ENCODE assay signal across 8 cellular contexts in genomic region chr19:47607564-47608073, GRCh38. TPM values are rescaled to one million over a fixed set of nuclear protein-coding genes. Genes with fewer than 3 reads are reported as not detected.
DNase-seq lines count a peak whose midpoint lies in the region; ATAC-seq, FAIRE-seq and TF ChIP-seq lines count a peak whose summit lies in the region.

No MANE protein-coding gene starts in this region.

- BruUV-seq in HepG2 (replicated peaks; lab: Mats Ljungman, UMichigan): no TSS peak

- DNase-seq in T-helper 2 cell treated with Interferon-gamma antibody and Interleukin-4, amounts not matched to agents 5 μg/mL and 100 μg/mL, for 36 hours (ENCODE audit: low spot score): no peak
- DNase-seq in T-helper 2 cell: no peak
- no peak for DNase-seq in HepG2 (ENCODE audit: low spot score)
- DNase-seq in testis: no peak
- DNase-seq in NCI-H774 (lab: John Stamatoyannopoulos, UW): no peak
- no peak for DNase-seq in NCI-H1105 (lab: John Stamatoyannopoulos, UW)
- DNase-seq in D721Med (ENCODE audit: insufficient read length, low spot score): no peak

- peak overlapping the region; percentile 83 for H3K27ac Mint-ChIP-seq in T-helper 2 cell treated with Interferon-gamma antibody and Interleukin-4, amounts not matched to agents 5 μg/mL and 100 μg/mL, for 36 hours

- H3K4me2 ChIP-seq in HepG2 (ENCODE audit: low read depth, low read length): peak overlapping the region; percentile 70

- H4K20me1 ChIP-seq in HepG2 (ENCODE audit: insufficient read depth, low read length): peaks cover 5% of the 10 kb centered on the region; the same call in 1 of the 2 replicates

- H3K36me3 ChIP-seq in HepG2 (replicated peaks in 1 of 2; ENCODE audit: control insufficient read depth in 1 of 2, insufficient read depth in 2 of 2, low read length in 2 of 2): no peaks in the 10 kb centered on the region; a peak in 1 of 5 replicates
- no peaks in the 10 kb centered on the region for H3K36me3 ChIP-seq in testis (ENCODE audit: low read depth, missing control alignments)

- no peak for ATAC-seq in HepG2

- peak overlapping the region; percentile 91 for H3K9ac ChIP-seq in HepG2 (ENCODE audit: insufficient read depth, low read depth, low read length)

- WGBS in HepG2 (ENCODE audit: low lambda C conversion rate): 48% methylated on average over 21 of the region's 21 CpGs
- 25 to 32% methylated on average over 19 to 21 of the region's 21 CpGs for WGBS in testis, 2 donors

- TF ChIP-seq EP300 in HepG2 (IDR thresholded peaks at IDR 0.05; ENCODE audit: low read depth in 2 of 2, low read length in 2 of 2) (no peak), HepG2 (CRISPR knock-in tag; IDR thresholded peaks at IDR 0.05; ENCODE audit: borderline replicate concordance) (no peak)

- H3K4me1 ChIP-seq in HepG2 (ENCODE audit: insufficient read depth, low read length): peaks cover 24% of the 10 kb centered on the region
- peaks cover 13% of the 10 kb centered on the region for H3K4me1 ChIP-seq in testis

- no peak for TF ChIP-seq RAD21 in HepG2 (CRISPR knock-in tag; IDR thresholded peaks at IDR 0.05)

- TF ChIP-seq POLR2A in HepG2 (IDR thresholded peaks at IDR 0.05; ENCODE audit: insufficient read depth in 1 of 2, low read depth in 2 of 2, low read length in 2 of 2) (no peak), testis (IDR thresholded peaks at IDR 0.05) (no peak)

- POLR2A ChIA-PET in HepG2 (lab: Yijun Ruan, JAX): interaction anchor here (0.8 to 1.6 kb wide), 2 partner anchors 41 to 273 kb away, joined by 3 to 7 read pairs; no protein-coding TSS in a partner anchor

- H3K27me3 ChIP-seq in HepG2 (ENCODE audit: control insufficient read depth in 1 of 2, insufficient read depth in 2 of 2, low read length in 2 of 2) (no peaks in the 10 kb centered on the region; a peak in 2 of 5 replicates), testis (no peaks in the 10 kb centered on the region)

- in situ Hi-C loops in HepG2 (cut with HindIII; ENCODE audit: extremely low pct_ligation_motif_present, low pct_unique_long_range_greater_than_20kb): loop anchor here (10.0 kb wide), 1 partner anchor 87 kb away; no protein-coding TSS in a partner anchor

- H3K79me2 ChIP-seq in HepG2 (ENCODE audit: insufficient read depth, low read length): peaks cover 22% of the 10 kb centered on the region

- H3K4me1 Mint-ChIP-seq in T-helper 2 cell treated with Interferon-gamma antibody and Interleukin-4, amounts not matched to agents 5 μg/mL and 100 μg/mL, for 36 hours (ENCODE audit: low read depth): peaks cover 21% of the 10 kb centered on the region

- peak overlapping the region; percentile 80 for H3K4me3 Mint-ChIP-seq in T-helper 2 cell treated with Interferon-gamma antibody and Interleukin-4, amounts not matched to agents 5 μg/mL and 100 μg/mL, for 36 hours

- peak overlapping the region; percentile 94 for H3K27ac ChIP-seq in angular gyrus (ENCODE audit: low read depth, low read length)
- H3K27ac ChIP-seq in HepG2 (ENCODE audit: extremely low read length, insufficient read depth, low read length): peak overlapping the region; percentile 89
- H3K27ac ChIP-seq in testis: peak overlapping the region; percentile 85 to 94

- H3K9me3 Mint-ChIP-seq in T-helper 2 cell treated with Interferon-gamma antibody and Interleukin-4, amounts not matched to agents 5 μg/mL and 100 μg/mL, for 36 hours: no peaks in the 10 kb centered on the region

- H3K9me3 ChIP-seq in HepG2 (ENCODE audit: low read length) (no peaks in the 10 kb centered on the region), testis (no peaks in the 10 kb centered on the region)

- H3K36me3 Mint-ChIP-seq in T-helper 2 cell treated with Interferon-gamma antibody and Interleukin-4, amounts not matched to agents 5 μg/mL and 100 μg/mL, for 36 hours (ENCODE audit: low read depth): peaks cover 10% of the 10 kb centered on the region

- no peak overlapping the region for H2AFZ ChIP-seq in HepG2 (ENCODE audit: low read length)

- peak overlapping the region; percentile 90 to 97 (median 94) for H3K4me3 ChIP-seq in HepG2 (replicated peaks in 1 of 3; ENCODE audit: insufficient read depth in 1 of 3, low read depth in 2 of 3, low read length in 3 of 3)
- H3K4me3 ChIP-seq in testis: peak overlapping the region; percentile 64 to 92

- intact Hi-C loops in HepG2 (cut with micrococcal nuclease; ENCODE audit: unreplicated experiment) (loop anchor here (1.0 to 5.0 kb wide), 2 partner anchors 90 to 91 kb away; partner anchors contain the start of gene NAPA), testis (cut with DNase I; ENCODE audit: low total_unique reads) (no loop called here)

- TF ChIP-seq CTCF in HepG2 (CRISPR knock-in tag; IDR thresholded peaks at IDR 0.05) (no peak), testis (IDR thresholded peaks at IDR 0.05) (no peak), D721Med (IDR thresholded peaks at IDR 0.05; ENCODE audit: insufficient read depth, missing control alignments) (no peak)

- FAIRE-seq in HepG2 (lab: Jason Lieb, UNC): no peak
- no peak for FAIRE-seq in D721Med (lab: Jason Lieb, UNC)

- CTCF ChIA-PET in HepG2 (lab: Yijun Ruan, JAX; ENCODE audit: low intra/inter-chr PET ratio, low total read pairs): no interaction called here

- H3K27me3 Mint-ChIP-seq in T-helper 2 cell treated with Interferon-gamma antibody and Interleukin-4, amounts not matched to agents 5 μg/mL and 100 μg/mL, for 36 hours (ENCODE audit: low read depth): peaks cover 2% of the 10 kb centered on the region

TF ChIP-seq in HepG2, 621 proteins besides CTCF, POLR2A, EP300 and RAD21 (continues in another document):
- TF ChIP-seq TSC22D2 (CRISPR knock-in tag; IDR thresholded peaks at IDR 0.05; ENCODE audit: borderline replicate concordance): 0 out of 2 replicates have a peak, but pooled peaks have one; percentile 0
- 0 out of 2 replicates have a peak, but pooled peaks have one; percentile 3 for TF ChIP-seq MEIS2 (CRISPR knock-in tag; IDR thresholded peaks at IDR 0.05)
- TF ChIP-seq ATF5 (CRISPR knock-in tag; IDR thresholded peaks at IDR 0.05; ENCODE audit: low read depth): no peak
- TF ChIP-seq KLF16 (CRISPR knock-in tag; IDR thresholded peaks at IDR 0.05): no peak

RNA-seq across cellular contexts. Expression of gene BICRA, which starts 1.3 kb away (rescaled TPM):
- total RNA-seq in HepG2 (2016; rRNA removed; fragmentation: Illumina TruSeq; extraction: Trizol): 0.71 and 1.6 TPM in 2 replicates
- 0.53 and 1.5 TPM in 2 replicates for total RNA-seq in HepG2 (2016; cell fraction: cytosol; rRNA removed; fragmentation: Illumina TruSeq; extraction: Trizol; ENCODE audit: low read depth)
- 0.74 and 2.4 TPM in 2 replicates for total RNA-seq in HepG2 (2016; cell fraction: insoluble cytoplasmic fraction; rRNA removed; fragmentation: Illumina TruSeq; extraction: Trizol)
- total RNA-seq in HepG2 (2016; cell fraction: membrane; rRNA removed; fragmentation: Illumina TruSeq; extraction: Trizol): 1.6 and 3.0 TPM in 2 replicates
- total RNA-seq in HepG2 (2016; cell fraction: nucleus; rRNA removed; fragmentation: Illumina TruSeq; extraction: Trizol): 1.6 and 2.1 TPM in 2 replicates
- polyA plus RNA-seq in HepG2 (2011; rRNA removed): 0.55 and 0.56 TPM in 2 replicates
- 0.27 and 0.38 TPM in 2 replicates for polyA plus RNA-seq in HepG2 (2011; cell fraction: cytosol; rRNA removed)
- polyA plus RNA-seq in HepG2 (2011; cell fraction: nucleus; rRNA removed): 3.6 and 3.7 TPM in 2 replicates
- polyA plus RNA-seq in HepG2 (2012): 2.4 and 4.0 TPM in 2 replicates
- 0.26 and 0.28 TPM in 2 replicates for polyA plus RNA-seq in HepG2 (2016; cell fraction: cytosol; fragmentation: Illumina TruSeq; extraction: Trizol; ENCODE audit: low read depth)
- 2.0 and 2.8 TPM in 2 replicates for polyA plus RNA-seq in HepG2 (2016; cell fraction: insoluble cytoplasmic fraction; fragmentation: Illumina TruSeq; extraction: Trizol; ENCODE audit: low read depth)
- 0.53 and 0.64 TPM in 2 replicates for polyA plus RNA-seq in HepG2 (2016; cell fraction: membrane; fragmentation: Illumina TruSeq; extraction: Trizol; ENCODE audit: low read depth)
- polyA plus RNA-seq in HepG2 (2016; cell fraction: nucleus; fragmentation: Illumina TruSeq; extraction: Trizol; ENCODE audit: insufficient read depth, low read depth): 10.6 and 11.0 TPM in 2 replicates
- polyA minus RNA-seq in HepG2 (2011; rRNA and poly(A)+ RNA removed; ENCODE audit: low replicate concordance): 3.3 and 3.8 TPM in 2 replicates
- polyA minus RNA-seq in HepG2 (2011; cell fraction: cytosol; rRNA and poly(A)+ RNA removed): 1.1 and 1.7 TPM in 2 replicates
- 4.5 and 4.6 TPM in 2 replicates for polyA minus RNA-seq in HepG2 (2011; cell fraction: nucleus; rRNA and poly(A)+ RNA removed)
- total RNA-seq in testis: 10 to 100 TPM; 13.5 to 19.2 TPM
- 9.2 TPM for polyA plus RNA-seq in testis (ENCODE audit: insufficient read depth, low read depth, low replicate concordance)

RNA-seq across cellular contexts. Expression of gene ZNF541, which starts 34.7 kb away (rescaled TPM):
- total RNA-seq in HepG2 (2016; rRNA removed; fragmentation: Illumina TruSeq; extraction: Trizol) (0.04 TPM in 1 of 2 replicates, not detected in the other), testis (10 to 100 TPM; 30.4 to 51.5 TPM)
- total RNA-seq in HepG2 (2016; cell fraction: cytosol; rRNA removed; fragmentation: Illumina TruSeq; extraction: Trizol; ENCODE audit: low read depth): not detected in 2 replicates
- not detected in 2 replicates for total RNA-seq in HepG2 (2016; cell fraction: insoluble cytoplasmic fraction; rRNA removed; fragmentation: Illumina TruSeq; extraction: Trizol)
- 0.09 TPM in 1 of 2 replicates, not detected in the other for total RNA-seq in HepG2 (2016; cell fraction: membrane; rRNA removed; fragmentation: Illumina TruSeq; extraction: Trizol)
- not detected in 2 replicates for total RNA-seq in HepG2 (2016; cell fraction: nucleus; rRNA removed; fragmentation: Illumina TruSeq; extraction: Trizol)
- polyA plus RNA-seq in HepG2 (2011; rRNA removed) (0.03 and 0.08 TPM in 2 replicates), testis (ENCODE audit: insufficient read depth, low read depth, low replicate concordance) (42.0 TPM)
- polyA plus RNA-seq in HepG2 (2011; cell fraction: cytosol; rRNA removed): 0.07 and 0.08 TPM in 2 replicates
- not detected in 2 replicates for polyA plus RNA-seq in HepG2 (2011; cell fraction: nucleus; rRNA removed)
- 0.17 TPM in 1 of 2 replicates, not detected in the other for polyA plus RNA-seq in HepG2 (2012)
- polyA plus RNA-seq in HepG2 (2016; cell fraction: cytosol; fragmentation: Illumina TruSeq; extraction: Trizol; ENCODE audit: low read depth): 0.05 TPM in 1 of 2 replicates, not detected in the other
- polyA plus RNA-seq in HepG2 (2016; cell fraction: insoluble cytoplasmic fraction; fragmentation: Illumina TruSeq; extraction: Trizol; ENCODE audit: low read depth): not detected in 2 replicates
- polyA plus RNA-seq in HepG2 (2016; cell fraction: membrane; fragmentation: Illumina TruSeq; extraction: Trizol; ENCODE audit: low read depth): not detected in 2 replicates
- not detected in 2 replicates for polyA plus RNA-seq in HepG2 (2016; cell fraction: nucleus; fragmentation: Illumina TruSeq; extraction: Trizol; ENCODE audit: insufficient read depth, low read depth)
- not detected in 2 replicates for polyA minus RNA-seq in HepG2 (2011; rRNA and poly(A)+ RNA removed; ENCODE audit: low replicate concordance)
- not detected in 2 replicates for polyA minus RNA-seq in HepG2 (2011; cell fraction: cytosol; rRNA and poly(A)+ RNA removed)
- not detected in 2 replicates for polyA minus RNA-seq in HepG2 (2011; cell fraction: nucleus; rRNA and poly(A)+ RNA removed)

Comparison
In these comparisons a context has a peak if more than half of its experiments do, and no peak if none do; other contexts are left out.
1. RNA of gene ZNF541, which starts 34.7 kb away (total RNA-seq): 30.4 to 51.5 TPM in testis; 0.04 to 0.09 TPM in HepG2; every median in the first group is over 10 times any median in the second.
2. Peak in every context shown above with its lines, with median percentiles within 50 percentile points of each other: H3K27ac ChIP-seq.